Comparison of ENCODE assay signal across 8 cellular contexts in genomic region chr3:46866720-46867549, GRCh38.
DNase-seq lines count a peak whose midpoint lies in the region; ATAC-seq and TF ChIP-seq lines count a peak whose summit lies in the region.

No MANE protein-coding gene starts in this region.

- no peaks in the 10 kb centered on the region for H3K36me3 ChIP-seq in DND-41 (ENCODE audit: insufficient read depth, low read length)

- H3K4me3 ChIP-seq in DND-41 (ENCODE audit: low read depth in 1 of 2, low read length in 2 of 2) (no peak overlapping the region), cardiac fibroblast (replicated peaks in 1 of 2; ENCODE audit: low read depth in 2 of 2, low read length in 2 of 2) (no peak overlapping the region)

- H3K4me2 ChIP-seq in DND-41 (ENCODE audit: insufficient read depth, low read length) = no peak overlapping the region

- in situ Hi-C loops in KBM-7 (cut with MboI; ENCODE audit: low pct_unique_long_range_greater_than_20kb, low sequenced_read_pairs) = no loop called here

- no peak overlapping the region for H3K9ac ChIP-seq in DND-41 (ENCODE audit: low read depth, low read length)

- ATAC-seq in DND-41 (ENCODE audit: insufficient read depth, low read depth) (peak; percentile 87), HG02763 (IDR thresholded peaks at IDR 0.05; ENCODE audit: unreplicated experiment) (no peak)

- H3K27ac ChIP-seq in DND-41 (ENCODE audit: low read length) = peak overlapping the region; percentile 34; the same call in 1 of the 2 replicates

- DNase-seq in DND-41 (peak; percentile 78), KBM-7 (peak; percentile 53), cardiac fibroblast (ENCODE audit: low read depth in 2 of 2) (peak; percentile 59 to 61), left kidney (ENCODE audit: low read depth, low spot score) (peak; percentile 66), KG1 (lab: John Stamatoyannopoulos, UW) (no peak)
- peak; percentile 88 for DNase-seq in activated CD4-positive, CD25-positive, alpha-beta regulatory T cell treated with anti-CD3 and anti-CD28 coated beads, Interleukin-2, amount 50 U/mL, for 72 hours
- peak; percentile 67 to 85 for DNase-seq in stimulated activated CD4-positive, alpha-beta T cell treated with anti-CD3 and anti-CD28 coated beads, Interleukin-4, amount 100 ng/mL, for 4 hours

- TF ChIP-seq CTCF in DND-41 (IDR thresholded peaks at IDR 0.05; ENCODE audit: borderline replicate concordance, extremely low read depth, low read length, poor library complexity, severe bottlenecking) (peak; percentile 95), cardiac fibroblast (IDR thresholded peaks at IDR 0.05; ENCODE audit: low read depth, low read length) (peak; percentile 86)

- H3K79me2 ChIP-seq in DND-41 (ENCODE audit: insufficient read depth, low read length) = no peaks in the 10 kb centered on the region

- H2AFZ ChIP-seq in DND-41 (ENCODE audit: low read depth, low read length) = no peak overlapping the region

- no peaks in the 10 kb centered on the region for H3K9me3 ChIP-seq in DND-41 (ENCODE audit: insufficient read depth, low read length, severe bottlenecking)

- no peaks in the 10 kb centered on the region for H3K27me3 ChIP-seq in DND-41 (ENCODE audit: insufficient read depth, low read length, poor library complexity)

- no peaks in the 10 kb centered on the region for H3K4me1 ChIP-seq in DND-41 (ENCODE audit: insufficient read depth, low read length)

- no peaks in the 10 kb centered on the region; the same call in 1 of the 2 replicates for H4K20me1 ChIP-seq in DND-41 (ENCODE audit: insufficient read depth, low read length)
